12 cellular contexts compared by ENCODE assay signal in genomic region chr3:31485206-31485605, GRCh38.
"Had no signal": no experiment of that assay in that cellular context is flagged by ENCODE, and none has a peak within 500 bp of the region (broad histone marks: within the 10 kb centered on the region; RNA-seq: fewer than 3 reads in every experiment).

No MANE protein-coding gene starts in this region.

- H3K9me3 ChIP-seq: mucosa of descending colon, thyroid gland had no signal

- ATAC-seq: esophagus mucosa, mucosa of descending colon, psoas muscle, right cardiac atrium had no signal

- DNase-seq: activated CD4-positive, alpha-beta T cell treated with anti-CD3 and anti-CD28 coated beads, Interleukin-2, amount 50 U/mL, for 4 hours; cerebellar nuclear complex; effector CD4-positive, alpha-beta T cell; mucosa of descending colon; naive B cell; psoas muscle; right cardiac atrium; stimulated activated CD4-positive, alpha-beta T cell treated with anti-CD3 and anti-CD28 coated beads, Interleukin-2, amount 100 ng/mL, for 24 hours; stimulated activated naive CD4-positive, alpha-beta T cell treated with Interleukin-2 at 50 U/mL for 16 hours; thyroid gland had no signal

- H3K27me3 ChIP-seq: thyroid gland had no signal

- H3K4me3 ChIP-seq: mucosa of descending colon, psoas muscle, thyroid gland had no signal

- H3K36me3 ChIP-seq: thyroid gland had no signal

- H3K27ac ChIP-seq: psoas muscle, thyroid gland, VCaP had no signal

- H3K4me1 ChIP-seq: psoas muscle, thyroid gland had no signal
